In the genomic region with DNA sequence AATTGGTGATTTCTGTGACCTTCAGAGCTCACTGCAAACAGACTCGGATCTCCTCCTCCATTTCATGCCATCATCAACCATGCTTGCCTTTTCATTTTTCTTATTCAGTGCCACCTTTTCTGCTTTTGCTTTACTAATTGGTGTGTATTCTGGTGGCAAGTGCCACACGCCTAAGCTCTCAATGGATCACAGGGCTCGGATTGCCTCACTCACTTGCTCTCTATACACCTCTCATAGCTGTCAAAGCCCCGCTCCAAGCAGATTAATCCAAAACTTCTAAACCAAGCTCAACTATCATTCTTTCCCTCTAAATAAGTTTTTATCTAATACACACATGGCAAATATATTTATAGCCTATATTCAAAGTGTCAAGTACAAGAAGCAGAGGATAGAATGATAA, we compare ENCODE assay signal across 15 cellular contexts.
"Had no signal": no experiment of that assay in that cellular context is flagged by ENCODE, and none has a peak within 500 bp of the region (broad histone marks: within the 10 kb centered on the region; RNA-seq: fewer than 3 reads in every experiment).

No MANE protein-coding gene starts in this region.

- ATAC-seq: activated naive CD4-positive, alpha-beta T cell treated with anti-CD3 and anti-CD28 coated beads, Interleukin-2, amount 50 U/mL, for 72 hours; activated T-cell treated with anti-CD3 and anti-CD28 coated beads, Interleukin-2, amount 50 U/mL, for 72 hours; natural killer cell; stimulated activated naive B cell treated with anti-CD40 and anti-IgM and Interleukin-4, amounts not matched to agents 10 μg/mL and 1 μg/mL and 100 μg/mL, for 72 hours; WTC11 had no signal

- H3K4me3 ChIP-seq: coronary artery, esophagus muscularis mucosa, tibial artery had no signal

- H3K27me3 ChIP-seq: esophagus muscularis mucosa, tibial artery had no signal

- H3K27ac ChIP-seq: coronary artery, esophagus muscularis mucosa, tibial artery had no signal

- H3K9me3 ChIP-seq: esophagus muscularis mucosa, tibial artery had no signal

- DNase-seq: activated CD4-positive, alpha-beta T cell treated with anti-CD3 and anti-CD28 coated beads, Interleukin-2, amount 10 ng/mL, durations not matched to agents 24 days and 14 days; activated CD8-positive, alpha-beta memory T cell treated with anti-CD3 and anti-CD28 coated beads, Interleukin-2, amount 50 U/mL, for 48 hours; activated gamma-delta T cell; activated T-cell treated with anti-CD3 and anti-CD28 coated beads, Interleukin-2, amount 50 U/mL, for 72 hours; amniotic stem cell; central memory CD4-positive, alpha-beta T cell; kidney glomerular epithelial cell; natural killer cell; stimulated activated CD4-positive, alpha-beta T cell treated with anti-CD3 and anti-CD28 coated beads, Interleukin-2, amount 100 ng/mL, for 48 hours; stimulated activated naive B cell treated with anti-CD40 and anti-IgM and Interleukin-4, amounts not matched to agents 10 μg/mL and 1 μg/mL and 100 μg/mL, for 72 hours; tibial artery had no signal
